In genomic region chr6:26045046-26045938, GRCh38 we compare ENCODE assay signal across 1 cellular context.
A peak's percentile ranks its signal among the peaks of the same experiment; 100 is the strongest.
TF ChIP-seq lines count a peak whose summit lies in the region.

No MANE protein-coding gene starts in this region.

TF ChIP-seq in HepG2, 621 proteins besides CTCF, POLR2A, EP300 and RAD21 (continued from another document and continues in another):
- TF ChIP-seq DPF2 (CRISPR knock-in tag; IDR thresholded peaks at IDR 0.05; ENCODE audit: borderline replicate concordance, low read depth) (no peak), CEBPG (CRISPR knock-in tag; IDR thresholded peaks at IDR 0.05) (peak; percentile 38; the same call in 1 of the 2 replicates), TEAD2 (CRISPR knock-in tag; IDR thresholded peaks at IDR 0.05) (no peak), SPEN (CRISPR knock-in tag; IDR thresholded peaks at IDR 0.05; ENCODE audit: low read depth) (peak; percentile 91), ZNF672 (CRISPR knock-in tag; IDR thresholded peaks at IDR 0.05) (peak; percentile 40; the same call in 1 of the 2 replicates), ARID5B (CRISPR knock-in tag; IDR thresholded peaks at IDR 0.05) (peak; percentile 57; the same call in 1 of the 2 replicates), LCORL (IDR thresholded peaks at IDR 0.05) (no peak), LCORL (CRISPR knock-in tag; IDR thresholded peaks at IDR 0.05) (0 out of 2 replicates have a peak, but pooled peaks have one; percentile 12), NR3C1 (CRISPR knock-in tag; IDR thresholded peaks at IDR 0.05) (0 out of 2 replicates have a peak, but pooled peaks have one; percentile 42), DBP (CRISPR knock-in tag; IDR thresholded peaks at IDR 0.05; ENCODE audit: not compliant biosample characterization) (peak; percentile 80), NR1H2 (CRISPR knock-in tag; IDR thresholded peaks at IDR 0.05; ENCODE audit: borderline replicate concordance, low read depth) (no peak), ZNF34 (CRISPR knock-in tag; IDR thresholded peaks at IDR 0.05; ENCODE audit: borderline replicate concordance) (peak; percentile 46; the same call in 1 of the 2 replicates), MIXL1 (CRISPR knock-in tag; IDR thresholded peaks at IDR 0.05) (peak; percentile 87), SP1 (IDR thresholded peaks at IDR 0.05) (no peak), SP1 (CRISPR knock-in tag; IDR thresholded peaks at IDR 0.05) (peak; percentile 21; the same call in 1 of the 2 replicates), ZFP37 (CRISPR knock-in tag; IDR thresholded peaks at IDR 0.05; ENCODE audit: borderline replicate concordance) (no peak), MLLT10 (CRISPR knock-in tag; IDR thresholded peaks at IDR 0.05) (no peak), GTF3A (CRISPR knock-in tag; conservative IDR thresholded peaks at IDR 0.05) (no peak), ATRX (CRISPR knock-in tag; IDR thresholded peaks at IDR 0.05; ENCODE audit: borderline replicate concordance) (no peak), ARID4A (CRISPR knock-in tag; IDR thresholded peaks at IDR 0.05; ENCODE audit: borderline replicate concordance) (peak; percentile 95), ZNF580 (CRISPR knock-in tag; IDR thresholded peaks at IDR 0.05; ENCODE audit: borderline replicate concordance, low read depth) (peak; percentile 89), ZNF253 (CRISPR knock-in tag; IDR thresholded peaks at IDR 0.05; ENCODE audit: borderline replicate concordance) (peak; percentile 89; the same call in 1 of the 2 replicates), ISL2 (CRISPR knock-in tag; IDR thresholded peaks at IDR 0.05) (peak; percentile 71), ZNF709 (CRISPR knock-in tag; IDR thresholded peaks at IDR 0.05) (peak; percentile 85), HNF4A (CRISPR knock-in tag; IDR thresholded peaks at IDR 0.05) (peak; percentile 27; the same call in 1 of the 2 replicates), ZIK1 (CRISPR knock-in tag; IDR thresholded peaks at IDR 0.05; ENCODE audit: borderline replicate concordance, low read depth) (peak; percentile 86; the same call in 1 of the 2 replicates), ZNF362 (CRISPR knock-in tag; IDR thresholded peaks at IDR 0.05; ENCODE audit: borderline replicate concordance) (peak; percentile 56; the same call in 1 of the 2 replicates), ZNF335 (CRISPR knock-in tag; IDR thresholded peaks at IDR 0.05) (0 out of 2 replicates have a peak, but pooled peaks have one; percentile 13), EEA1 (CRISPR knock-in tag; IDR thresholded peaks at IDR 0.05; ENCODE audit: borderline replicate concordance) (peak; percentile 99; the same call in 1 of the 2 replicates), ZNF33A (CRISPR knock-in tag; IDR thresholded peaks at IDR 0.05; ENCODE audit: borderline replicate concordance) (no peak), ZFP36 (IDR thresholded peaks at IDR 0.05; ENCODE audit: borderline replicate concordance, low read depth, low read length, partially characterized antibody) (no peak)
- TF ChIP-seq, protein P1, sequence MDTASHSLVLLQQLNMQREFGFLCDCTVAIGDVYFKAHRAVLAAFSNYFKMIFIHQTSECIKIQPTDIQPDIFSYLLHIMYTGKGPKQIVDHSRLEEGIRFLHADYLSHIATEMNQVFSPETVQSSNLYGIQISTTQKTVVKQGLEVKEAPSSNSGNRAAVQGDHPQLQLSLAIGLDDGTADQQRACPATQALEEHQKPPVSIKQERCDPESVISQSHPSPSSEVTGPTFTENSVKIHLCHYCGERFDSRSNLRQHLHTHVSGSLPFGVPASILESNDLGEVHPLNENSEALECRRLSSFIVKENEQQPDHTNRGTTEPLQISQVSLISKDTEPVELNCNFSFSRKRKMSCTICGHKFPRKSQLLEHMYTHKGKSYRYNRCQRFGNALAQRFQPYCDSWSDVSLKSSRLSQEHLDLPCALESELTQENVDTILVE (CRISPR knock-in tag; IDR thresholded peaks at IDR 0.05) = peak; percentile 57; the same call in 1 of the 2 replicates
- TF ChIP-seq, protein P2, sequence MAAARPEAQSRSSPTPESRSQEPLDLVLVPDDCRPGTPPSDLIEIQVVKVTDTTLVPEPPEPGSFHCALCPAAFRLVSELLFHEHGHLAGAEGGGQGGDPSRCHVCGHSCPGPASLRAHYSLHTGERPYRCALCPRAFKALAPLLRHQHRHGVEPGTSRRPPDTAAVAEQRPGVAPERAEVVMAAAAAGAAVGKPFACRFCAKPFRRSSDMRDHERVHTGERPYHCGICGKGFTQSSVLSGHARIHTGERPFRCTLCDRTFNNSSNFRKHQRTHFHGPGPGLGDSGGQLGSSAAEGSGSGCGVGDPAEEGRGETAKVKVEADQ (CRISPR knock-in tag; IDR thresholded peaks at IDR 0.05; ENCODE audit: borderline replicate concordance) = peak; percentile 84; the same call in 1 of the 2 replicates
- TF ChIP-seq, protein P3, sequence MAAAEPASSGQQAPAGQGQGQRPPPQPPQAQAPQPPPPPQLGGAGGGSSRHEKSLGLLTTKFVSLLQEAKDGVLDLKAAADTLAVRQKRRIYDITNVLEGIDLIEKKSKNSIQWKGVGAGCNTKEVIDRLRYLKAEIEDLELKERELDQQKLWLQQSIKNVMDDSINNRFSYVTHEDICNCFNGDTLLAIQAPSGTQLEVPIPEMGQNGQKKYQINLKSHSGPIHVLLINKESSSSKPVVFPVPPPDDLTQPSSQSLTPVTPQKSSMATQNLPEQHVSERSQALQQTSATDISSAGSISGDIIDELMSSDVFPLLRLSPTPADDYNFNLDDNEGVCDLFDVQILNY (CRISPR knock-in tag; conservative IDR thresholded peaks at IDR 0.05) = peak; percentile 90; the same call in 1 of the 2 replicates
- TF ChIP-seq, protein P4, sequence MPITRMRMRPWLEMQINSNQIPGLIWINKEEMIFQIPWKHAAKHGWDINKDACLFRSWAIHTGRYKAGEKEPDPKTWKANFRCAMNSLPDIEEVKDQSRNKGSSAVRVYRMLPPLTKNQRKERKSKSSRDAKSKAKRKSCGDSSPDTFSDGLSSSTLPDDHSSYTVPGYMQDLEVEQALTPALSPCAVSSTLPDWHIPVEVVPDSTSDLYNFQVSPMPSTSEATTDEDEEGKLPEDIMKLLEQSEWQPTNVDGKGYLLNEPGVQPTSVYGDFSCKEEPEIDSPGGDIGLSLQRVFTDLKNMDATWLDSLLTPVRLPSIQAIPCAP (CRISPR knock-in tag; IDR thresholded peaks at IDR 0.05; ENCODE audit: low read depth) = no peak
- TF ChIP-seq, protein P5, sequence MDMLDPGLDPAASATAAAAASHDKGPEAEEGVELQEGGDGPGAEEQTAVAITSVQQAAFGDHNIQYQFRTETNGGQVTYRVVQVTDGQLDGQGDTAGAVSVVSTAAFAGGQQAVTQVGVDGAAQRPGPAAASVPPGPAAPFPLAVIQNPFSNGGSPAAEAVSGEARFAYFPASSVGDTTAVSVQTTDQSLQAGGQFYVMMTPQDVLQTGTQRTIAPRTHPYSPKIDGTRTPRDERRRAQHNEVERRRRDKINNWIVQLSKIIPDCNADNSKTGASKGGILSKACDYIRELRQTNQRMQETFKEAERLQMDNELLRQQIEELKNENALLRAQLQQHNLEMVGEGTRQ (IDR thresholded peaks at IDR 0.05; ENCODE audit: low read depth, low read length) = no peak
- TF ChIP-seq, protein P5 (CRISPR knock-in tag; IDR thresholded peaks at IDR 0.05; ENCODE audit: borderline replicate concordance) = no peak
- TF ChIP-seq, protein P6, sequence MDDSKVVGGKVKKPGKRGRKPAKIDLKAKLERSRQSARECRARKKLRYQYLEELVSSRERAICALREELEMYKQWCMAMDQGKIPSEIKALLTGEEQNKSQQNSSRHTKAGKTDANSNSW (CRISPR knock-in tag; IDR thresholded peaks at IDR 0.05; ENCODE audit: borderline replicate concordance) = peak; percentile 77; the same call in 1 of the 2 replicates
- TF ChIP-seq, protein P7, sequence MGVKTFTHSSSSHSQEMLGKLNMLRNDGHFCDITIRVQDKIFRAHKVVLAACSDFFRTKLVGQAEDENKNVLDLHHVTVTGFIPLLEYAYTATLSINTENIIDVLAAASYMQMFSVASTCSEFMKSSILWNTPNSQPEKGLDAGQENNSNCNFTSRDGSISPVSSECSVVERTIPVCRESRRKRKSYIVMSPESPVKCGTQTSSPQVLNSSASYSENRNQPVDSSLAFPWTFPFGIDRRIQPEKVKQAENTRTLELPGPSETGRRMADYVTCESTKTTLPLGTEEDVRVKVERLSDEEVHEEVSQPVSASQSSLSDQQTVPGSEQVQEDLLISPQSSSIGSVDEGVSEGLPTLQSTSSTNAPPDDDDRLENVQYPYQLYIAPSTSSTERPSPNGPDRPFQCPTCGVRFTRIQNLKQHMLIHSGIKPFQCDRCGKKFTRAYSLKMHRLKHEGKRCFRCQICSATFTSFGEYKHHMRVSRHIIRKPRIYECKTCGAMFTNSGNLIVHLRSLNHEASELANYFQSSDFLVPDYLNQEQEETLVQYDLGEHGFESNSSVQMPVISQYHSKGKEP (CRISPR knock-in tag; IDR thresholded peaks at IDR 0.05) = peak; percentile 48; the same call in 1 of the 2 replicates
